ENCODE assay signal across 2 cellular contexts in genomic region chr10:8513155-8514147, GRCh38.
TF ChIP-seq lines count a peak whose summit lies in the region.

No MANE protein-coding gene starts in this region.

TF ChIP-seq in HEK293, 187 proteins besides CTCF, POLR2A, EP300 and RAD21:
- TF ChIP-seq KLF17 (tag by site-specific recombination; IDR thresholded peaks at IDR 0.05) (no peak), ZNF366 (tag by site-specific recombination; conservative IDR thresholded peaks at IDR 0.05) (0 out of 2 replicates have a peak, but pooled peaks have one; percentile 51)

TF ChIP-seq in H1, 55 proteins besides CTCF, POLR2A, EP300 and RAD21:
- TF ChIP-seq SP1 (IDR thresholded peaks at IDR 0.05; ENCODE audit: low read depth, low read length): no peak
- no peak for TF ChIP-seq GTF2F1 (IDR thresholded peaks at IDR 0.05; ENCODE audit: borderline replicate concordance, low read depth, low read length)
- no peak for TF ChIP-seq ASH2L (IDR thresholded peaks at IDR 0.05; ENCODE audit: low read length)
- TF ChIP-seq SP2 (IDR thresholded peaks at IDR 0.05; ENCODE audit: low read length): no peak
- no peak for TF ChIP-seq EZH2 (IDR thresholded peaks at IDR 0.05; ENCODE audit: low read depth, low read length, severe bottlenecking)
- no peak for TF ChIP-seq JUND (IDR thresholded peaks at IDR 0.05; ENCODE audit: low read length)
- no peak for TF ChIP-seq SIX5 (IDR thresholded peaks at IDR 0.05; ENCODE audit: low read depth, low read length)
- TF ChIP-seq POLR2AphosphoS5 (IDR thresholded peaks at IDR 0.05; ENCODE audit: low read depth, low read length): no peak
- no peak for TF ChIP-seq PHF8 (conservative IDR thresholded peaks at IDR 0.05; ENCODE audit: low read depth, low read length)
- TF ChIP-seq TBP (IDR thresholded peaks at IDR 0.05; ENCODE audit: low read depth, low read length): no peak
- no peak for TF ChIP-seq JUN (IDR thresholded peaks at IDR 0.05; ENCODE audit: low read depth, low read length)
- no peak for TF ChIP-seq CTBP2 (IDR thresholded peaks at IDR 0.05; ENCODE audit: borderline replicate concordance, insufficient read depth, insufficient read length, low read length)
- TF ChIP-seq BCL11A (IDR thresholded peaks at IDR 0.05; ENCODE audit: low read depth in 2 of 2, low read length in 2 of 2): no peak
- no peak for TF ChIP-seq RNF2 (IDR thresholded peaks at IDR 0.05; ENCODE audit: borderline replicate concordance, low read depth, low read length, missing control alignments, poor library complexity, severe bottlenecking)
